Comparison of ENCODE assay signal across 10 cellular contexts in the genomic region with DNA sequence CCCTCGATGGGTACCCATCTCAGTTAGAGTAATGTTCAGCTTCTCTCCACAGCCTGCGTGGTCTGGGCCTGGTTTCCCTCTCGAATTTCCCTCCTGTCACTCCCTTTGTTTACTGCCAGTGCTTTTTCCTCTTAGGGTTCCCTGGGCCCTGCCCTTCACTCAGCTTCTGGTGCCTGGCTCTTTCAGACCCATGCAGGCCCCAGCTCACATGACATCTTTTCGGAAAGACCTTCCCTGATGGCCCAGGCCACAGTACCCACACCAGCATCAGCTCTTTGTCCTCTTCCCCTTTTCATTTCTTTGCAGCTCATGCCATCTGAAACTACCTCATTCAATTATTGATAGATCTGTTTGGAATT.
A peak's percentile ranks its signal among the peaks of the same experiment; 100 is the strongest.
DNase-seq lines count a peak whose midpoint lies in the region; ATAC-seq and TF ChIP-seq lines count a peak whose summit lies in the region.
"Had no signal": no experiment of that assay in that cellular context is flagged by ENCODE, and none has a peak within 500 bp of the region (broad histone marks: within the 10 kb centered on the region; RNA-seq: fewer than 3 reads in every experiment).

No MANE protein-coding gene starts in this region.

- H3K27ac Mint-ChIP-seq in MCF 10A (ENCODE audit: low read depth, unreplicated experiment) = no peak overlapping the region
- H3K27ac Mint-ChIP-seq in central memory CD8-positive, alpha-beta T cell (ENCODE audit: low read depth) = peak overlapping the region; percentile 69

- ATAC-seq in central memory CD8-positive, alpha-beta T cell (replicated peaks; ENCODE audit: extremely low read depth, poor library complexity, severe bottlenecking) = no peak

- TF ChIP-seq POLR2A in breast epithelium (IDR thresholded peaks at IDR 0.05) (no peak), transverse colon (IDR thresholded peaks at IDR 0.05) (no peak)

- TF ChIP-seq CTCF in breast epithelium (IDR thresholded peaks at IDR 0.05) (no peak), MCF 10A (IDR thresholded peaks at IDR 0.05; ENCODE audit: unreplicated experiment) (no peak), transverse colon (IDR thresholded peaks at IDR 0.05) (no peak)

- no peak overlapping the region for H3K4me3 Mint-ChIP-seq in MCF 10A (ENCODE audit: unreplicated experiment)
- no peak overlapping the region for H3K4me3 Mint-ChIP-seq in central memory CD8-positive, alpha-beta T cell

- POLR2A ChIA-PET in MCF 10A (lab: Yijun Ruan, JAX) = no interaction called here

- H3K4me1 Mint-ChIP-seq in MCF 10A (ENCODE audit: insufficient read depth, unreplicated experiment) = peaks cover 15% of the 10 kb centered on the region
- H3K4me1 Mint-ChIP-seq in central memory CD8-positive, alpha-beta T cell = peaks cover 49% of the 10 kb centered on the region

- intact Hi-C loops in breast epithelium (cut with DNase I; ENCODE audit: low total_unique reads) = loop anchor here (10.0 kb wide), 1 partner anchor 88 kb away; no protein-coding TSS in a partner anchor
- intact Hi-C loops in MCF 10A (cut with micrococcal nuclease) = no loop called here
- intact Hi-C loops in transverse colon (cut with DNase I; ENCODE audit: low total_unique reads) = loop anchor here (10.0 kb wide), 1 partner anchor 178 kb away; no protein-coding TSS in a partner anchor

- H3K27me3 ChIP-seq in breast epithelium (no peaks in the 10 kb centered on the region), muscle layer of duodenum (ENCODE audit: low read depth, low read length) (no peaks in the 10 kb centered on the region), transverse colon (no peaks in the 10 kb centered on the region)

- no peak overlapping the region for H3K4me3 ChIP-seq in breast epithelium
- H3K4me3 ChIP-seq in muscle layer of duodenum (ENCODE audit: low read depth in 1 of 2, low read length in 2 of 2) = no peak overlapping the region
- no peak overlapping the region for H3K4me3 ChIP-seq in transverse colon

- H3K9me3 ChIP-seq in breast epithelium (no peaks in the 10 kb centered on the region), muscle layer of duodenum (ENCODE audit: control insufficient read depth in 1 of 2, low read length in 2 of 2) (no peaks in the 10 kb centered on the region), transverse colon (no peaks in the 10 kb centered on the region)

- no peaks in the 10 kb centered on the region for H3K36me3 ChIP-seq in breast epithelium
- H3K36me3 ChIP-seq in muscle layer of duodenum (ENCODE audit: control insufficient read depth in 1 of 2, insufficient read depth in 2 of 2, low read length in 2 of 2) = no peaks in the 10 kb centered on the region
- H3K36me3 ChIP-seq in transverse colon = no peaks in the 10 kb centered on the region

- H3K9me3 Mint-ChIP-seq in MCF 10A (ENCODE audit: unreplicated experiment) = no peaks in the 10 kb centered on the region
- no peaks in the 10 kb centered on the region for H3K9me3 Mint-ChIP-seq in central memory CD8-positive, alpha-beta T cell

- H3K27me3 Mint-ChIP-seq in MCF 10A (ENCODE audit: insufficient read depth, unreplicated experiment) = no peaks in the 10 kb centered on the region
- no peaks in the 10 kb centered on the region for H3K27me3 Mint-ChIP-seq in central memory CD8-positive, alpha-beta T cell

- peaks cover 6% of the 10 kb centered on the region for H3K36me3 Mint-ChIP-seq in MCF 10A (ENCODE audit: insufficient read depth, unreplicated experiment)
- H3K36me3 Mint-ChIP-seq in central memory CD8-positive, alpha-beta T cell (ENCODE audit: insufficient read depth) = no peaks in the 10 kb centered on the region

- H3K4me1 ChIP-seq in breast epithelium (no peaks in the 10 kb centered on the region), muscle layer of duodenum (ENCODE audit: control insufficient read depth in 1 of 2, insufficient read depth in 2 of 2, low read length in 2 of 2) (peaks cover 7 to 11% of the 10 kb centered on the region in 2 donors), transverse colon (peaks cover 26 to 72% (median 58%) of the 10 kb centered on the region in 4 donors)

- CTCF ChIA-PET in MCF 10A (lab: Yijun Ruan, JAX) = interaction anchor here (0.6 to 16.1 kb wide), 3 partner anchors 25 to 99 kb away, joined by 3 to 235 read pairs (median 9); no protein-coding TSS in a partner anchor

- BruUV-seq in MCF 10A (replicated peaks; lab: Mats Ljungman, UMichigan) = no TSS peak

- in situ Hi-C loops in transverse colon (cut with MboI; ENCODE audit: low pct_ligation_motif_present in 1 of 4, low pct_unique_long_range_greater_than_20kb in 1 of 4, low sequenced_read_pairs in 3 of 4) = loop anchor here in 2 of 4 donors (10.0 to 25.0 kb wide), 2 partner anchors 52 to 95 kb away; no protein-coding TSS in a partner anchor

- no peak for TF ChIP-seq EP300 in transverse colon (IDR thresholded peaks at IDR 0.05; ENCODE audit: low read depth)

- WGBS in transverse colon (ENCODE audit: low coverage in 1 of 2), 2 donors = 26 to 30% methylated on average over 4 of the region's 4 CpGs

- no peak for DNase-seq in breast epithelium (ENCODE audit: low spot score in 2 of 2)
- DNase-seq in MCF 10A (ENCODE audit: unreplicated experiment) = no peak
- no peak for DNase-seq in central memory CD8-positive, alpha-beta T cell (ENCODE audit: low spot score in 2 of 2)
- peak; percentile 37 for DNase-seq in transverse colon
- DNase-seq in NCI-H1092 (lab: John Stamatoyannopoulos, UW) = no peak
- DNase-seq in amniotic stem cell (lab: John Stamatoyannopoulos, UW) = no peak
- no peak for DNase-seq in cerebellum (ENCODE audit: low spot score)
- DNase-seq: islet precursor cell, NCI-H2171 treated with DMSO at 0.1 percent for 48 hours had no signal

- H3K27ac ChIP-seq in breast epithelium (peak overlapping the region; percentile 57 to 74), muscle layer of duodenum (ENCODE audit: low read length) (peak overlapping the region; percentile 52), transverse colon (peak overlapping the region; percentile 78 to 88 (median 84))
